ENCODE assay signal across 40 cellular contexts in genomic region chr1:97258597-97258996, GRCh38.
"Had no signal": no experiment of that assay in that cellular context is flagged by ENCODE, and none has a peak within 500 bp of the region (broad histone marks: within the 10 kb centered on the region; RNA-seq: fewer than 3 reads in every experiment).

No MANE protein-coding gene starts in this region.

- DNase-seq: activated effector memory CD4-positive, alpha-beta T cell treated with anti-CD3 and anti-CD28 coated beads, Interleukin-2, amount 50 U/mL, for 16 hours; activated effector memory CD4-positive, alpha-beta T cell treated with Interleukin-2 at 50 U/mL for 16 hours; activated gamma-delta T cell; activated gamma-delta T cell treated with Interleukin-2 at 50 U/mL for 16 hours; activated naive CD4-positive, alpha-beta T cell; activated naive CD4-positive, alpha-beta T cell treated with anti-CD3 and anti-CD28 coated beads for 36 hours; activated naive CD4-positive, alpha-beta T cell treated with anti-CD3 and anti-CD28 coated beads, Interleukin-2, amount 10 ng/mL, durations not matched to agents 7 days and 5 days; activated naive CD4-positive, alpha-beta T cell treated with anti-CD3 and anti-CD28 coated beads, Interleukin-2, amount 50 U/mL, for 16 hours; activated naive CD4-positive, alpha-beta T cell treated with Interleukin-2 at 50 U/mL for 16 hours; activated naive CD8-positive, alpha-beta T cell treated with anti-CD3 and anti-CD28 coated beads for 36 hours; activated naive CD8-positive, alpha-beta T cell treated with anti-CD3 and anti-CD28 coated beads, Interleukin-2, amount 10 ng/mL, durations not matched to agents 7 days and 5 days; activated naive CD8-positive, alpha-beta T cell treated with anti-CD3 and anti-CD28 coated beads, Interleukin-2, amount 50 U/mL, for 24 hours; activated T-cell treated with anti-CD3 and anti-CD28 coated beads, Interleukin-2, amount 50 U/mL, for 1 hour; activated T-cell treated with anti-CD3 and anti-CD28 coated beads, Interleukin-2, amount 50 U/mL, for 24 hours; activated T-cell treated with anti-CD3 and anti-CD28 coated beads, Interleukin-2, amount 50 U/mL, for 4 hours; activated T-cell treated with anti-CD3 and anti-CD28 coated beads, Interleukin-2, amount 50 U/mL, for 48 hours; activated T-cell treated with anti-CD3 and anti-CD28 coated beads, Interleukin-2, amount 50 U/mL, for 72 hours; adrenal gland; amniotic stem cell; amygdala; anterior cingulate cortex; aorta; body of pancreas; brain microvascular endothelial cell; caudate nucleus; central memory CD4-positive, alpha-beta T cell; cerebellar nuclear complex had no signal

- H3K27me3 ChIP-seq: adrenal gland, ascending aorta, body of pancreas, brain microvascular endothelial cell, breast epithelium, cardiac muscle cell had no signal

- H3K36me3 ChIP-seq: adrenal gland, ascending aorta, brain microvascular endothelial cell, breast epithelium, cardiac muscle cell had no signal

- H3K4me1 ChIP-seq: adrenal gland, ascending aorta, body of pancreas, breast epithelium had no signal

- H3K27ac ChIP-seq: adrenal gland, ascending aorta, body of pancreas, brain microvascular endothelial cell, breast epithelium, cardiac muscle cell had no signal

- H3K4me3 Mint-ChIP-seq: activated naive CD4-positive, alpha-beta T cell treated with anti-CD3 and anti-CD28 coated beads for 36 hours; activated naive CD4-positive, alpha-beta T cell treated with anti-CD3 and anti-CD28 coated beads, Interleukin-2, amount 10 ng/mL, durations not matched to agents 7 days and 5 days; activated naive CD4-positive, alpha-beta T cell treated with anti-CD3 and anti-CD28 coated beads, Interleukin-2, amount 50 U/mL, for 24 hours; activated naive CD8-positive, alpha-beta T cell; activated naive CD8-positive, alpha-beta T cell treated with anti-CD3 and anti-CD28 coated beads for 36 hours; activated naive CD8-positive, alpha-beta T cell treated with anti-CD3 and anti-CD28 coated beads, Interleukin-2, amount 10 ng/mL, durations not matched to agents 7 days and 5 days; activated naive CD8-positive, alpha-beta T cell treated with anti-CD3 and anti-CD28 coated beads, Interleukin-2, amount 50 U/mL, for 24 hours; activated T-cell treated with anti-CD3 and anti-CD28 coated beads, Interleukin-2, amount 50 U/mL, for 24 hours; activated T-cell treated with anti-CD3 and anti-CD28 coated beads, Interleukin-2, amount 50 U/mL, for 4 hours; activated T-cell treated with anti-CD3 and anti-CD28 coated beads, Interleukin-2, amount 50 U/mL, for 72 hours; activated T-helper 1 cell treated with anti-CD3 and anti-CD28 coated beads, Interleukin-12 subunit alpha, Interleukin-12 subunit beta, Interleukin-2, Interleukin-4 antibody, amounts not matched to agents 30 ng/mL and 10 ng/mL and 1 ng/mL, durations not matched to agents 14 hours and 24 hours and 36 hours; activated T-helper 17 cell treated with anti-CD3 and anti-CD28 coated beads, Interleukin-2, amount 50 U/mL, for 72 hours; brain; central memory CD8-positive, alpha-beta T cell had no signal

- FAIRE-seq: astrocyte, bronchial epithelial cell had no signal

- H3K4me1 Mint-ChIP-seq: activated naive CD4-positive, alpha-beta T cell treated with anti-CD3 and anti-CD28 coated beads, Interleukin-2, amount 10 ng/mL, durations not matched to agents 7 days and 5 days; activated naive CD4-positive, alpha-beta T cell treated with anti-CD3 and anti-CD28 coated beads, Interleukin-2, amount 50 U/mL, for 24 hours; activated T-helper 17 cell treated with anti-CD3 and anti-CD28 coated beads, Interleukin-2, amount 50 U/mL, for 72 hours; brain; central memory CD8-positive, alpha-beta T cell had no signal

- ATAC-seq: activated naive CD4-positive, alpha-beta T cell treated with anti-CD3 and anti-CD28 coated beads, Interleukin-2, amount 50 U/mL, for 72 hours; activated naive CD8-positive, alpha-beta T cell treated with anti-CD3 and anti-CD28 coated beads, Interleukin-2, amount 50 U/mL, for 24 hours; activated T-cell treated with anti-CD3 and anti-CD28 coated beads, Interleukin-2, amount 50 U/mL, for 4 hours; activated T-cell treated with anti-CD3 and anti-CD28 coated beads, Interleukin-2, amount 50 U/mL, for 72 hours; activated T-helper 17 cell treated with anti-CD3 and anti-CD28 coated beads, Interleukin-2, amount 50 U/mL, for 72 hours; body of pancreas had no signal

- H3K27ac Mint-ChIP-seq: activated naive CD4-positive, alpha-beta T cell treated with anti-CD3 and anti-CD28 coated beads for 36 hours; activated naive CD4-positive, alpha-beta T cell treated with anti-CD3 and anti-CD28 coated beads, Interleukin-2, amount 10 ng/mL, durations not matched to agents 7 days and 5 days; activated naive CD4-positive, alpha-beta T cell treated with anti-CD3 and anti-CD28 coated beads, Interleukin-2, amount 50 U/mL, for 24 hours; activated naive CD8-positive, alpha-beta T cell; activated naive CD8-positive, alpha-beta T cell treated with anti-CD3 and anti-CD28 coated beads for 36 hours; activated naive CD8-positive, alpha-beta T cell treated with anti-CD3 and anti-CD28 coated beads, Interleukin-2, amount 10 ng/mL, durations not matched to agents 7 days and 5 days; activated naive CD8-positive, alpha-beta T cell treated with anti-CD3 and anti-CD28 coated beads, Interleukin-2, amount 50 U/mL, for 24 hours; activated T-cell treated with anti-CD3 and anti-CD28 coated beads, Interleukin-2, amount 50 U/mL, for 24 hours; activated T-cell treated with anti-CD3 and anti-CD28 coated beads, Interleukin-2, amount 50 U/mL, for 72 hours; activated T-helper 1 cell treated with anti-CD3 and anti-CD28 coated beads, Interleukin-12 subunit alpha, Interleukin-12 subunit beta, Interleukin-2, Interleukin-4 antibody, amounts not matched to agents 30 ng/mL and 10 ng/mL and 1 ng/mL, durations not matched to agents 14 hours and 24 hours and 36 hours; activated T-helper 17 cell treated with anti-CD3 and anti-CD28 coated beads, Interleukin-2, amount 50 U/mL, for 72 hours; activated T-helper 2 cell treated with anti-CD3 and anti-CD28 coated beads, Interferon-gamma antibody, Interleukin-2, Interleukin-4, amounts not matched to agents 10 μg/mL and 5 μg/mL and 100 μg/mL, durations not matched to agents 14 hours and 24 hours and 36 hours; brain had no signal

- H3K36me3 Mint-ChIP-seq: activated naive CD4-positive, alpha-beta T cell treated with anti-CD3 and anti-CD28 coated beads, Interleukin-2, amount 10 ng/mL, durations not matched to agents 7 days and 5 days; activated naive CD8-positive, alpha-beta T cell treated with anti-CD3 and anti-CD28 coated beads for 36 hours; activated naive CD8-positive, alpha-beta T cell treated with anti-CD3 and anti-CD28 coated beads, Interleukin-2, amount 10 ng/mL, durations not matched to agents 7 days and 5 days; brain had no signal

- H3K9me3 ChIP-seq: adrenal gland, ascending aorta, body of pancreas, breast epithelium had no signal

- H3K9me3 Mint-ChIP-seq: activated naive CD4-positive, alpha-beta T cell treated with anti-CD3 and anti-CD28 coated beads for 36 hours; activated naive CD4-positive, alpha-beta T cell treated with anti-CD3 and anti-CD28 coated beads, Interleukin-2, amount 10 ng/mL, durations not matched to agents 7 days and 5 days; activated naive CD4-positive, alpha-beta T cell treated with anti-CD3 and anti-CD28 coated beads, Interleukin-2, amount 50 U/mL, for 24 hours; activated naive CD8-positive, alpha-beta T cell treated with anti-CD3 and anti-CD28 coated beads, Interleukin-2, amount 10 ng/mL, durations not matched to agents 7 days and 5 days; activated naive CD8-positive, alpha-beta T cell treated with anti-CD3 and anti-CD28 coated beads, Interleukin-2, amount 50 U/mL, for 24 hours; activated T-cell treated with anti-CD3 and anti-CD28 coated beads, Interleukin-2, amount 50 U/mL, for 24 hours; activated T-cell treated with anti-CD3 and anti-CD28 coated beads, Interleukin-2, amount 50 U/mL, for 4 hours; activated T-cell treated with anti-CD3 and anti-CD28 coated beads, Interleukin-2, amount 50 U/mL, for 72 hours; activated T-helper 1 cell treated with anti-CD3 and anti-CD28 coated beads, Interleukin-12 subunit alpha, Interleukin-12 subunit beta, Interleukin-2, Interleukin-4 antibody, amounts not matched to agents 30 ng/mL and 10 ng/mL and 1 ng/mL, durations not matched to agents 14 hours and 24 hours and 36 hours; activated T-helper 2 cell treated with anti-CD3 and anti-CD28 coated beads, Interferon-gamma antibody, Interleukin-2, Interleukin-4, amounts not matched to agents 10 μg/mL and 5 μg/mL and 100 μg/mL, durations not matched to agents 14 hours and 24 hours and 36 hours; brain had no signal

- H3K4me3 ChIP-seq: adrenal gland, ascending aorta, body of pancreas, breast epithelium, cardiac muscle cell had no signal

- H3K27me3 Mint-ChIP-seq: activated naive CD4-positive, alpha-beta T cell treated with anti-CD3 and anti-CD28 coated beads, Interleukin-2, amount 10 ng/mL, durations not matched to agents 7 days and 5 days; activated naive CD4-positive, alpha-beta T cell treated with anti-CD3 and anti-CD28 coated beads, Interleukin-2, amount 50 U/mL, for 24 hours; activated naive CD8-positive, alpha-beta T cell; activated naive CD8-positive, alpha-beta T cell treated with anti-CD3 and anti-CD28 coated beads for 36 hours; activated naive CD8-positive, alpha-beta T cell treated with anti-CD3 and anti-CD28 coated beads, Interleukin-2, amount 10 ng/mL, durations not matched to agents 7 days and 5 days; activated naive CD8-positive, alpha-beta T cell treated with anti-CD3 and anti-CD28 coated beads, Interleukin-2, amount 50 U/mL, for 24 hours; activated T-cell treated with anti-CD3 and anti-CD28 coated beads, Interleukin-2, amount 50 U/mL, for 24 hours; activated T-helper 17 cell treated with anti-CD3 and anti-CD28 coated beads, Interleukin-2, amount 50 U/mL, for 72 hours; brain; central memory CD8-positive, alpha-beta T cell had no signal
